12 cellular contexts compared by ENCODE assay signal in the genomic region with DNA sequence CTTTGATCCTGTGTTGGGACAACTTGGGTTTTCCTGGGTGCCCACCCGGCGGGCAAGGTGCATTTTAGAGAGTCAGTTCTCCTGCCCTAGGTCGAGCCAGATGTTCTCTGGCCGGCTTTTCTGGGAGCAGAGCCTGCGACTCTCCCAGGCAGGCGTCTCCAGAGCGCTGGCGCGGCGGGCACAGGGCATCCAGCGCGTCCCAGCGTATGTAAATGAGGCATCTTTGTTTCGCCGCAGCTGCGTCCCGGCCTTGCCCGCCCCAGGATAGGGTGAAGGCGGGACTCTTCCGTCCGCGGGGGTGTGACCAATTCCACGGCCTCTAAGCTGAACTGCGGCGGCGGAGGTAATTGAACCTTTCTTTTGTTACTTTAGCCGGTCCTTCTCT. TPM values are rescaled to one million over a fixed set of nuclear protein-coding genes. Genes with fewer than 3 reads are reported as not detected.
DNase-seq lines count a peak whose midpoint lies in the region; ATAC-seq and TF ChIP-seq lines count a peak whose summit lies in the region.
"Had no signal": no experiment of that assay in that cellular context is flagged by ENCODE, and none has a peak within 500 bp of the region (broad histone marks: within the 10 kb centered on the region; RNA-seq: fewer than 3 reads in every experiment).

No MANE protein-coding gene starts in this region.

- no peak overlapping the region; the same call in 1 of the 2 replicates for H3K9ac ChIP-seq in HUES64 (ENCODE audit: low read depth, low read length)

- CTCF ChIA-PET in AG04449 (lab: Yijun Ruan, JAX): no interaction called here

- ATAC-seq in GM19452 (IDR thresholded peaks at IDR 0.05; ENCODE audit: unreplicated experiment): no peak
- no peak for ATAC-seq in GM19351 (IDR thresholded peaks at IDR 0.05; ENCODE audit: unreplicated experiment)

- H3K36me3 ChIP-seq in HUES64 (ENCODE audit: insufficient read depth, low read length) (no peaks in the 10 kb centered on the region), ectodermal cell (ENCODE audit: control insufficient read depth, insufficient read depth, low read length) (no peaks in the 10 kb centered on the region), kidney epithelial cell (ENCODE audit: control insufficient read depth, insufficient read depth, low read length) (no peaks in the 10 kb centered on the region)
- H3K36me3 ChIP-seq: vagina had no signal

- POLR2A ChIA-PET in AG04449 (lab: Yijun Ruan, JAX): no interaction called here

- H3K27ac ChIP-seq in HUES64 (ENCODE audit: low read depth, low read length) (no peak overlapping the region), ectodermal cell (ENCODE audit: insufficient read depth, low read depth, low read length, poor library complexity, severe bottlenecking) (no peak overlapping the region)
- H3K27ac ChIP-seq: vagina had no signal

- H3K9me3 ChIP-seq in HUES64 (ENCODE audit: insufficient read depth, low read depth, low read length): no peaks in the 10 kb centered on the region
- H3K9me3 ChIP-seq in ectodermal cell (ENCODE audit: control insufficient read depth, low read length): no peaks in the 10 kb centered on the region
- H3K9me3 ChIP-seq: vagina had no signal

- peaks cover 70% of the 10 kb centered on the region for H3K27me3 ChIP-seq in HUES64 (ENCODE audit: insufficient read depth, low read length)
- H3K27me3 ChIP-seq in ectodermal cell (ENCODE audit: control insufficient read depth, insufficient read depth, low read length, poor library complexity, severe bottlenecking): peaks cover 68% of the 10 kb centered on the region
- H3K27me3 ChIP-seq in kidney epithelial cell (ENCODE audit: control insufficient read depth, insufficient read depth, low read length): peaks cover 41% of the 10 kb centered on the region
- H3K27me3 ChIP-seq: vagina had no signal

- under 1% methylated on average over 27 of the region's 27 CpGs for WGBS in HUES64
- 1 to 3% methylated on average over 27 of the region's 27 CpGs for WGBS in ectodermal cell, 2 experiments

- peak overlapping the region; percentile 49 for H3K4me3 ChIP-seq in AG04449 (ENCODE audit: low read depth, low read length)
- peak overlapping the region; percentile 61 for H3K4me3 ChIP-seq in HUES64 (ENCODE audit: low read length)
- peak overlapping the region; percentile 36 for H3K4me3 ChIP-seq in ectodermal cell (ENCODE audit: insufficient read depth, low read depth, low read length)
- peak overlapping the region; percentile 27 for H3K4me3 ChIP-seq in kidney epithelial cell (ENCODE audit: low read depth, low read length)

- H3K4me1 ChIP-seq in HUES64 (ENCODE audit: insufficient read depth, low read length) (peaks cover 34% of the 10 kb centered on the region), ectodermal cell (ENCODE audit: control insufficient read depth, insufficient read depth, low read length) (peaks cover 9% of the 10 kb centered on the region)
- H3K4me1 ChIP-seq: vagina had no signal

- TF ChIP-seq CTCF in AG04449 (IDR thresholded peaks at IDR 0.05; ENCODE audit: insufficient read depth, low read length, missing control alignments) (no peak), kidney epithelial cell (IDR thresholded peaks at IDR 0.05; ENCODE audit: insufficient read depth, low read length, poor library complexity, severe bottlenecking) (no peak)

- no peak for DNase-seq in AG04449 (ENCODE audit: low read depth, low spot score)
- DNase-seq in kidney epithelial cell (ENCODE audit: low read depth): no peak
- no peak for DNase-seq in NCI-H1105 treated with DMSO at 0.1 percent for 48 hours (lab: John Stamatoyannopoulos, UW)
- no peak for DNase-seq in amniotic stem cell (lab: John Stamatoyannopoulos, UW)
- DNase-seq: activated effector memory CD4-positive, alpha-beta T cell treated with Interleukin-2 at 50 U/mL for 16 hours; naive B cell had no signal

RNA-seq across cellular contexts. Expression of a gene that starts 9.1 kb away (rescaled TPM):
- 1.9 TPM for polyA plus RNA-seq in HUES64 (2013, experiment 1 of 2)
- polyA plus RNA-seq in HUES64 (2013, experiment 2 of 2): 2.0 TPM
- 0.31 TPM for polyA plus RNA-seq in ectodermal cell (2013, experiment 1 of 4)
- polyA plus RNA-seq in ectodermal cell (2013, experiment 2 of 4): 0.37 TPM
- 0.59 TPM for polyA plus RNA-seq in ectodermal cell (2013, experiment 3 of 4)
- 0.53 TPM for polyA plus RNA-seq in ectodermal cell (2013, experiment 4 of 4)
- 0.13 and 5.5 TPM in 2 replicates for total RNA-seq in kidney epithelial cell
- total RNA-seq: NCI-H460 had no signal
